ENCODE assay signal across 9 cellular contexts in the genomic region with DNA sequence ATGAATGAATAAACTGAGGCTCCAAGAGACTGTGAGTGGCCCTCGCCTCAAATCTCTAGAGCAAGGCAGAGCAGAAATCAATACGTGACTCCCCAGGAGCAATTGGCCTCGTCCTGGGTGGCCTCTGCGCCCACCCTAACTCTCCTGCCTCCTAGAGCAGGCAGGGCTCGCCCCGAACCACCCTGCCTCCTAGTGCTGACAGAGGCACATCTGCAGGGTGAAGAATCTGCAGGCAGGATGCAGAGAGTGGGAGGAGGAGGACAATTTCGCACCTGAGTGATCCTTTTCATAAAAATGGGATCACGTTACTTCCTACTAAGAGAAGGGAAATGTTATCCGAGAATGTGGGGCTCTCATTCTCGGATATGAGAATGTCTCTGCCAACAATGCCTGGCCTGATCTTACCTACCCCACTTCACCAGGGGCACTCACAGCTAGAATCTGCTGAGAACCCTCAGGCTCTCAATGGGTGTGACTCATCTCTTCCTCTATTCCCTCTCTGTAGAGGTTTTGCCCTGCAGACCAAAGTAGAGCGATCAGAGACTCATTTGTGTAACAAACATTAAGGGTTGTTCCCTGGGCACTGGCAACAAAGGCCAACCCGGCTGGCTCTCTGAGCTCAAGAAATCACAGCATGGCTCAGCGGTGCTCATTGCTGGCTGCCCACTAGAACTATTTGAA.
A peak's percentile ranks its signal among the peaks of the same experiment; 100 is the strongest.
DNase-seq lines count a peak whose midpoint lies in the region; ATAC-seq lines count a peak whose summit lies in the region.
"Had no signal": no experiment of that assay in that cellular context is flagged by ENCODE, and none has a peak within 500 bp of the region (broad histone marks: within the 10 kb centered on the region; RNA-seq: fewer than 3 reads in every experiment).

No MANE protein-coding gene starts in this region.

- H3K27me3 ChIP-seq in BLaER1 treated with 17β-estradiol and CSF1 and Interleukin-3, amounts not matched to agents 10 nM and 100 nM = no peaks in the 10 kb centered on the region

- peak overlapping the region; percentile 80 to 95 (median 88) for H3K4me2 ChIP-seq in BLaER1 treated with 17β-estradiol and CSF1 and Interleukin-3, amounts not matched to agents 10 nM and 100 nM

- peak overlapping the region in 10 of 11 experiments; percentile 67 to 97 (median 78); a peak in 19 of 22 replicates for H3K27ac ChIP-seq in BLaER1 treated with 17β-estradiol and CSF1 and Interleukin-3, amounts not matched to agents 10 nM and 100 nM

- peaks cover 0 to 11% (median 0%) of the 10 kb centered on the region in 11 experiments; a peak in 2 of 22 replicates for H3K9me3 ChIP-seq in BLaER1 treated with 17β-estradiol and CSF1 and Interleukin-3, amounts not matched to agents 10 nM and 100 nM (replicated peaks in 1 of 11)
- H3K9me3 ChIP-seq: thoracic aorta had no signal

- 0 out of 20 replicates have a peak overlapping the region, but pooled peaks of 1 of the 10 experiments have one; percentile 0 for H3K4me3 ChIP-seq in BLaER1 treated with 17β-estradiol and CSF1 and Interleukin-3, amounts not matched to agents 10 nM and 100 nM
- H3K4me3 ChIP-seq: thoracic aorta had no signal

- peak; percentile 43 for ATAC-seq in GM19324 (IDR thresholded peaks at IDR 0.05; ENCODE audit: low FRiP score, unreplicated experiment)
- ATAC-seq in HG03439 (IDR thresholded peaks at IDR 0.05; ENCODE audit: unreplicated experiment) = peak; percentile 47
- no peak for ATAC-seq in GM19035 (IDR thresholded peaks at IDR 0.05; ENCODE audit: unreplicated experiment)

- no peaks in the 10 kb centered on the region for H3K36me3 ChIP-seq in BLaER1 treated with 17β-estradiol and CSF1 and Interleukin-3, amounts not matched to agents 10 nM and 100 nM
- H3K36me3 ChIP-seq: thoracic aorta had no signal

- H3K9ac ChIP-seq in BLaER1 treated with 17β-estradiol and CSF1 and Interleukin-3, amounts not matched to agents 10 nM and 100 nM = peak overlapping the region in 10 of 11 experiments; percentile 5 to 81 (median 68); a peak in 16 of 22 replicates

- no peaks in the 10 kb centered on the region for H4K20me1 ChIP-seq in BLaER1 treated with 17β-estradiol and CSF1 and Interleukin-3, amounts not matched to agents 10 nM and 100 nM

- peaks cover 57 to 62% (median 59%) of the 10 kb centered on the region in 10 experiments for H3K4me1 ChIP-seq in BLaER1 treated with 17β-estradiol and CSF1 and Interleukin-3, amounts not matched to agents 10 nM and 100 nM

- DNase-seq in NCI-H446 treated with DMSO at 0.1 percent for 48 hours (lab: John Stamatoyannopoulos, UW) (peak; percentile 7), glomerular visceral epithelial cell (ENCODE audit: extremely low spot score) (peak; percentile 78)
- peak; percentile 81 for DNase-seq in activated CD8-positive, alpha-beta memory T cell treated with anti-CD3 and anti-CD28 coated beads for 24 hours
- DNase-seq in stimulated activated naive CD4-positive, alpha-beta T cell treated with Interleukin-2 at 50 U/mL for 16 hours (lab: John Stamatoyannopoulos, UW) = peak; percentile 61

Comparison
In these comparisons a context has a peak if more than half of its experiments do, and no peak if none do; other contexts are left out.
1. DNase-seq: peak in every context shown above with its lines; median percentile 81 in activated CD8-positive, alpha-beta memory T cell treated with anti-CD3 and anti-CD28 coated beads for 24 hours; 78 in glomerular visceral epithelial cell; 61 in stimulated activated naive CD4-positive, alpha-beta T cell treated with Interleukin-2 at 50 U/mL for 16 hours; 7 in NCI-H446 treated with DMSO at 0.1 percent for 48 hours.